In genomic region chr17:29352146-29352545, GRCh38 we compare ENCODE assay signal across 2 cellular contexts.
TF ChIP-seq lines count a peak whose summit lies in the region.

No MANE protein-coding gene starts in this region.

TF ChIP-seq in A549, 52 proteins besides CTCF, POLR2A, EP300 and RAD21:
- TF ChIP-seq, protein P1, sequence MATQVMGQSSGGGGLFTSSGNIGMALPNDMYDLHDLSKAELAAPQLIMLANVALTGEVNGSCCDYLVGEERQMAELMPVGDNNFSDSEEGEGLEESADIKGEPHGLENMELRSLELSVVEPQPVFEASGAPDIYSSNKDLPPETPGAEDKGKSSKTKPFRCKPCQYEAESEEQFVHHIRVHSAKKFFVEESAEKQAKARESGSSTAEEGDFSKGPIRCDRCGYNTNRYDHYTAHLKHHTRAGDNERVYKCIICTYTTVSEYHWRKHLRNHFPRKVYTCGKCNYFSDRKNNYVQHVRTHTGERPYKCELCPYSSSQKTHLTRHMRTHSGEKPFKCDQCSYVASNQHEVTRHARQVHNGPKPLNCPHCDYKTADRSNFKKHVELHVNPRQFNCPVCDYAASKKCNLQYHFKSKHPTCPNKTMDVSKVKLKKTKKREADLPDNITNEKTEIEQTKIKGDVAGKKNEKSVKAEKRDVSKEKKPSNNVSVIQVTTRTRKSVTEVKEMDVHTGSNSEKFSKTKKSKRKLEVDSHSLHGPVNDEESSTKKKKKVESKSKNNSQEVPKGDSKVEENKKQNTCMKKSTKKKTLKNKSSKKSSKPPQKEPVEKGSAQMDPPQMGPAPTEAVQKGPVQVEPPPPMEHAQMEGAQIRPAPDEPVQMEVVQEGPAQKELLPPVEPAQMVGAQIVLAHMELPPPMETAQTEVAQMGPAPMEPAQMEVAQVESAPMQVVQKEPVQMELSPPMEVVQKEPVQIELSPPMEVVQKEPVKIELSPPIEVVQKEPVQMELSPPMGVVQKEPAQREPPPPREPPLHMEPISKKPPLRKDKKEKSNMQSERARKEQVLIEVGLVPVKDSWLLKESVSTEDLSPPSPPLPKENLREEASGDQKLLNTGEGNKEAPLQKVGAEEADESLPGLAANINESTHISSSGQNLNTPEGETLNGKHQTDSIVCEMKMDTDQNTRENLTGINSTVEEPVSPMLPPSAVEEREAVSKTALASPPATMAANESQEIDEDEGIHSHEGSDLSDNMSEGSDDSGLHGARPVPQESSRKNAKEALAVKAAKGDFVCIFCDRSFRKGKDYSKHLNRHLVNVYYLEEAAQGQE (IDR thresholded peaks at IDR 0.05) = no peak
- no peak for TF ChIP-seq RFX5 (IDR thresholded peaks at IDR 0.05)
- peak; percentile 60 for TF ChIP-seq MAFK (IDR thresholded peaks at IDR 0.05; ENCODE audit: partially characterized antibody)
- TF ChIP-seq MAZ (IDR thresholded peaks at IDR 0.05; ENCODE audit: borderline replicate concordance, low read depth, low read length) = no peak

TF ChIP-seq in IMR-90, 13 proteins besides CTCF, POLR2A, EP300 and RAD21:
- TF ChIP-seq MAFK (IDR thresholded peaks at IDR 0.05; ENCODE audit: low read depth, low read length) (0 out of 2 replicates have a peak, but pooled peaks have one; percentile 7), FOS (IDR thresholded peaks at IDR 0.05; ENCODE audit: low read depth, low read length) (no peak)
